ENCODE assay signal across 8 cellular contexts in genomic region chr12:54173066-54173726, GRCh38. TPM values are rescaled to one million over a fixed set of nuclear protein-coding genes. Genes with fewer than 3 reads are reported as not detected.
A peak's percentile ranks its signal among the peaks of the same experiment; 100 is the strongest.
DNase-seq lines count a peak whose midpoint lies in the region; ATAC-seq, FAIRE-seq and TF ChIP-seq lines count a peak whose summit lies in the region.

No MANE protein-coding gene starts in this region.

- peak overlapping the region in 1 of 4 experiments; percentile 29; a peak in 2 of 7 replicates for H3K9ac ChIP-seq in H1 (replicated peaks in 1 of 4; ENCODE audit: extremely low read depth in 1 of 4, low read depth in 3 of 4, low read length in 3 of 4)

- no peak overlapping the region for H3K27ac ChIP-seq in CD4-positive, alpha-beta memory T cell (ENCODE audit: low read depth, low read length)
- H3K27ac ChIP-seq in H1 (ENCODE audit: low read depth, low read length): no peak overlapping the region

- TF ChIP-seq CTCF in LNCaP clone FGC (IDR thresholded peaks at IDR 0.05; ENCODE audit: control insufficient read depth, extremely low read depth, insufficient read depth): no peak
- no peak for TF ChIP-seq CTCF in H1 (IDR thresholded peaks at IDR 0.05; ENCODE audit: control extremely low read depth in 1 of 3, insufficient read depth in 1 of 3, low read depth in 1 of 3, low read length in 3 of 3)
- no peak for TF ChIP-seq CTCF in mucosa of descending colon (IDR thresholded peaks at IDR 0.05)

- H3K56ac ChIP-seq in H1 (replicated peaks; ENCODE audit: insufficient read length, low read depth, low read length): no peak overlapping the region

- no peaks in the 10 kb centered on the region for H3K79me2 ChIP-seq in H1 (ENCODE audit: control insufficient read depth in 1 of 2, insufficient read depth in 2 of 2, low read length in 2 of 2)

- peak overlapping the region; percentile 5 for H4K91ac ChIP-seq in H1 (replicated peaks; ENCODE audit: insufficient read length, low read length)

- H3K27me3 Mint-ChIP-seq in CD4-positive, alpha-beta memory T cell: peaks cover 4% of the 10 kb centered on the region in 2 donors

- H3K36me3 Mint-ChIP-seq in CD4-positive, alpha-beta memory T cell: no peaks in the 10 kb centered on the region

- no peaks in the 10 kb centered on the region for H3K79me1 ChIP-seq in H1 (ENCODE audit: low read depth, low read length)

- peak overlapping the region; percentile 48 for H2AFZ ChIP-seq in H1 (ENCODE audit: low read length)

- 0 out of 2 replicates have a peak overlapping the region, but pooled peaks have one; percentile 46 for H2BK15ac ChIP-seq in H1 (ENCODE audit: low read length)

- H3K4me1 ChIP-seq in CD4-positive, alpha-beta memory T cell (ENCODE audit: insufficient read depth, low read length): peaks cover 14% of the 10 kb centered on the region
- H3K4me1 ChIP-seq in H1 (replicated peaks in 1 of 4; ENCODE audit: control insufficient read depth in 3 of 4, insufficient read depth in 4 of 4, low read length in 3 of 4): peaks cover 0 to 8% (median 3%) of the 10 kb centered on the region in 4 experiments; a peak in 4 of 7 replicates
- H3K4me1 ChIP-seq in mucosa of descending colon (ENCODE audit: low read depth): peaks cover 6% of the 10 kb centered on the region

- H2BK5ac ChIP-seq in H1 (ENCODE audit: low read depth, low read length): no peak overlapping the region

- FAIRE-seq in H1 (lab: Jason Lieb, UNC) (no peak), RCC 7860 (lab: Jason Lieb, UNC) (no peak)

- H2BK120ac ChIP-seq in H1 (replicated peaks; ENCODE audit: low read depth, low read length): no peak overlapping the region

- ATAC-seq in mucosa of descending colon (peak; percentile 77), HG02759 (IDR thresholded peaks at IDR 0.05; ENCODE audit: unreplicated experiment) (no peak)

- H3K27ac Mint-ChIP-seq in CD4-positive, alpha-beta memory T cell: no peak overlapping the region

- peak in 4 of 5 donors; percentile 12 to 26 (median 19) for DNase-seq in CD4-positive, alpha-beta memory T cell
- peak; percentile 21 for DNase-seq in LNCaP clone FGC (ENCODE audit: low read depth)
- DNase-seq in T1000 (lab: John Stamatoyannopoulos, UW): peak; percentile 84
- peak in 1 of 2 experiments; percentile 66 for DNase-seq in H1 (ENCODE audit: low read depth in 1 of 2, low spot score in 2 of 2)
- DNase-seq in mucosa of descending colon: peak in 2 of 3 donors; percentile 46 to 58
- peak; percentile 54 for DNase-seq in ureter (ENCODE audit: low spot score)
- no peak for DNase-seq in RCC 7860 (ENCODE audit: low spot score)

- peak overlapping the region in 1 of 2 donors; percentile 34 for H3K4me3 ChIP-seq in CD4-positive, alpha-beta memory T cell (ENCODE audit: low read length in 2 of 2)
- H3K4me3 ChIP-seq in LNCaP clone FGC (ENCODE audit: low read depth, low read length) (peak overlapping the region; percentile 26), H1 (ENCODE audit: extremely low read depth in 1 of 4, insufficient read depth in 2 of 4, low read depth in 3 of 4, low read length in 4 of 4) (peak overlapping the region; percentile 34 to 58 (median 42); a peak in 5 of 8 replicates), mucosa of descending colon (no peak overlapping the region)

- H2AK5ac ChIP-seq in H1 (ENCODE audit: low read depth, low read length): no peak overlapping the region

- no peak overlapping the region for H3K4ac ChIP-seq in H1 (replicated peaks; ENCODE audit: insufficient read length, low read depth, low read length)

- H3K23me2 ChIP-seq in H1 (ENCODE audit: low read depth, low read length): peaks cover 4% of the 10 kb centered on the region; the same call in 1 of the 2 replicates

- TF ChIP-seq POLR2A in H1 (IDR thresholded peaks at IDR 0.05; ENCODE audit: control extremely low read depth in 1 of 2, low read depth in 2 of 2, low read length in 2 of 2): no peak

- H3K4me3 Mint-ChIP-seq in CD4-positive, alpha-beta memory T cell: no peak overlapping the region

- WGBS in H1 (ENCODE audit: extremely low coverage in 1 of 2, insufficient coverage in 1 of 2, insufficient read length in 1 of 2, insufficient replicate concordance in 2 of 2, low coverage in 1 of 2, low lambda C conversion rate in 2 of 2, missing lambda C conversion rate in 1 of 2), 2 experiments: 7% methylated on average over 48 of the region's 60 CpGs; no CpG with 5 or more reads in 1 of the 2 experiments

- no peak overlapping the region for H4K5ac ChIP-seq in H1 (ENCODE audit: insufficient read length, low read depth, low read length)

- H2BK20ac ChIP-seq in H1 (ENCODE audit: low read length): peak overlapping the region; percentile 48; the same call in 1 of the 2 replicates

- H3K18ac ChIP-seq in H1 (ENCODE audit: extremely low read depth, low read length): peak overlapping the region; percentile 40; the same call in 1 of the 2 replicates

- H4K20me1 ChIP-seq in H1 (replicated peaks in 1 of 2; ENCODE audit: control insufficient read depth in 1 of 2, insufficient read depth in 2 of 2, low read length in 2 of 2): peaks cover 0 to 5% of the 10 kb centered on the region in 2 experiments

- no peak for TF ChIP-seq RAD21 in H1 (IDR thresholded peaks at IDR 0.05 in 1 of 2, conservative IDR thresholded peaks at IDR 0.05 in 1 of 2; ENCODE audit: low read depth in 2 of 2, low read length in 2 of 2)

- H3K23ac ChIP-seq in H1 (ENCODE audit: insufficient read length): no peak overlapping the region

- peaks cover 41% of the 10 kb centered on the region for H3K27me3 ChIP-seq in CD4-positive, alpha-beta memory T cell (ENCODE audit: insufficient read depth, low read length)
- peaks cover 42 to 57% (median 51%) of the 10 kb centered on the region in 4 experiments for H3K27me3 ChIP-seq in H1 (replicated peaks in 1 of 4; ENCODE audit: control insufficient read depth in 3 of 4, extremely low read depth in 1 of 4, insufficient read depth in 3 of 4, low read length in 3 of 4)

- H3K4me2 ChIP-seq in H1 (ENCODE audit: insufficient read depth in 1 of 2, low read depth in 2 of 2, low read length in 2 of 2): peak overlapping the region; percentile 89 to 96

- H2BK12ac ChIP-seq in H1 (ENCODE audit: low read depth, low read length): no peak overlapping the region

- no peak overlapping the region for H3K14ac ChIP-seq in H1 (ENCODE audit: insufficient read length)

- peaks cover 0 to 7% (median 4%) of the 10 kb centered on the region in 4 donors for H3K4me1 Mint-ChIP-seq in CD4-positive, alpha-beta memory T cell

- H3K9me3 ChIP-seq in CD4-positive, alpha-beta memory T cell (ENCODE audit: control insufficient read depth in 1 of 2, low read length in 2 of 2): no peaks in the 10 kb centered on the region
- H3K9me3 ChIP-seq in H1 (ENCODE audit: insufficient read depth in 2 of 2, low read depth in 1 of 2, low read length in 1 of 2): no peaks in the 10 kb centered on the region
- no peaks in the 10 kb centered on the region for H3K9me3 ChIP-seq in mucosa of descending colon

- CTCF ChIA-PET in CD4-positive, alpha-beta memory T cell (lab: Charles Lee; ENCODE audit: partially characterized antibody): interaction anchor here (0.6 to 1.3 kb wide), 4 partner anchors 20 to 141 kb away, joined by 3 to 5 read pairs (median 4); no protein-coding TSS in a partner anchor
- CTCF ChIA-PET in H1 (lab: Charles Lee; ENCODE audit: partially characterized antibody): interaction anchor here (0.7 to 5.7 kb wide), 17 partner anchors 9 to 416 kb away, joined by 3 to 40 read pairs (median 5); partner anchors contain the start of gene SMUG1

- no peaks in the 10 kb centered on the region for H3K9me3 Mint-ChIP-seq in CD4-positive, alpha-beta memory T cell

- no peak for TF ChIP-seq EP300 in H1 (IDR thresholded peaks at IDR 0.05; ENCODE audit: borderline replicate concordance in 1 of 2, low read depth in 2 of 2, low read length in 2 of 2)

- H3K36me3 ChIP-seq in CD4-positive, alpha-beta memory T cell (ENCODE audit: insufficient read depth, low read length): no peaks in the 10 kb centered on the region
- no peaks in the 10 kb centered on the region for H3K36me3 ChIP-seq in H1 (ENCODE audit: control insufficient read depth in 2 of 4, insufficient read depth in 4 of 4, low read length in 3 of 4)
- no peaks in the 10 kb centered on the region for H3K36me3 ChIP-seq in mucosa of descending colon (ENCODE audit: low read depth)

- intact Hi-C loops in CD4-positive, alpha-beta memory T cell (cut with micrococcal nuclease): no loop called here
- intact Hi-C loops in mucosa of descending colon (cut with DNase I, micrococcal nuclease): no loop called here

- POLR2A ChIA-PET in CD4-positive, alpha-beta memory T cell (lab: Charles Lee; ENCODE audit: partially characterized antibody): interaction anchor here (0.5 to 1.1 kb wide), 3 partner anchors 14 to 111 kb away, joined by 3 read pairs; no protein-coding TSS in a partner anchor
- POLR2A ChIA-PET in H1 (lab: Charles Lee; ENCODE audit: partially characterized antibody): interaction anchor here (0.8 to 1.6 kb wide), 4 partner anchors 9 to 32 kb away, joined by 4 to 5 read pairs (median 4); no protein-coding TSS in a partner anchor

- H4K8ac ChIP-seq in H1 (ENCODE audit: extremely low read depth, insufficient read depth, low read length): no peak overlapping the region; the same call in 1 of the 2 replicates

TF ChIP-seq in H1, 55 proteins besides CTCF, POLR2A, EP300 and RAD21 (continues in another document):
- peak; percentile 58; the same call in 1 of the 2 replicates for TF ChIP-seq CREB1 (IDR thresholded peaks at IDR 0.05)
- TF ChIP-seq RFX5 (IDR thresholded peaks at IDR 0.05; ENCODE audit: borderline replicate concordance, low read depth, low read length): no peak
- no peak for TF ChIP-seq FOSL1 (IDR thresholded peaks at IDR 0.05; ENCODE audit: insufficient read depth, low read depth, low read length)
- TF ChIP-seq RNF2 (IDR thresholded peaks at IDR 0.05; ENCODE audit: borderline replicate concordance, low read depth, low read length, missing control alignments, poor library complexity, severe bottlenecking): peak; percentile 85
- TF ChIP-seq JUND (IDR thresholded peaks at IDR 0.05; ENCODE audit: low read length): no peak
- peak; percentile 57 for TF ChIP-seq CHD2 (IDR thresholded peaks at IDR 0.05; ENCODE audit: low read length)
- peak; percentile 100 for TF ChIP-seq SUZ12 (IDR thresholded peaks at IDR 0.05; ENCODE audit: low read length)
- no peak for TF ChIP-seq CEBPB (IDR thresholded peaks at IDR 0.05; ENCODE audit: low read depth, low read length)

RNA-seq across cellular contexts. Expression of gene SMUG1, which starts 15.6 kb away (rescaled TPM):
- 10 to 100 TPM; 27.2 to 30.7 TPM for total RNA-seq in CD4-positive, alpha-beta memory T cell
- 10 to 100 TPM; 24.6 to 38.2 TPM for polyA plus RNA-seq in CD4-positive, alpha-beta memory T cell
- total RNA-seq in H1 (2021; fragmentation: NEBNext Ultra II Directional; extraction: Animal tissue kit (Norgen Biotek cat#: 25700)): 15.8 and 18.6 TPM in 2 replicates
- polyA plus RNA-seq in H1 (2011; rRNA removed): 35.0 and 35.7 TPM in 2 replicates
- polyA plus RNA-seq in H1 (2011; cell fraction: cytosol; rRNA removed): 31.1 TPM
- polyA plus RNA-seq in H1 (2011; cell fraction: nucleus; rRNA removed): 35.6 TPM
- 21.2 to 26.6 TPM (median 23.8 TPM) in 4 replicates for polyA plus RNA-seq in H1 (2012, experiment 1 of 2)
- 26.7 TPM for polyA plus RNA-seq in H1 (2012, experiment 2 of 2)
- 16.0 TPM for polyA plus RNA-seq in H1 (2013, experiment 1 of 2)
- 14.1 TPM for polyA plus RNA-seq in H1 (2013, experiment 2 of 2)
- 19.1 and 19.4 TPM in 2 replicates for polyA minus RNA-seq in H1 (2011; rRNA and poly(A)+ RNA removed)
- 10.4 TPM for polyA minus RNA-seq in H1 (2011; cell fraction: cytosol; rRNA and poly(A)+ RNA removed)
- polyA minus RNA-seq in H1 (2011; cell fraction: nucleus; rRNA and poly(A)+ RNA removed): 22.1 TPM
- total RNA-seq in mucosa of descending colon (10 to 100 TPM; 26.2 to 39.4 (median 28.9) TPM), ureter (24.5 TPM)
